In genomic region chr18:13253786-13254755, GRCh38 we compare ENCODE assay signal across 1 cellular context.
TF ChIP-seq lines count a peak whose summit lies in the region.

No MANE protein-coding gene starts in this region.

TF ChIP-seq in H1, 55 proteins besides CTCF, POLR2A, EP300 and RAD21 (continued from another document):
- TF ChIP-seq, protein P1, sequence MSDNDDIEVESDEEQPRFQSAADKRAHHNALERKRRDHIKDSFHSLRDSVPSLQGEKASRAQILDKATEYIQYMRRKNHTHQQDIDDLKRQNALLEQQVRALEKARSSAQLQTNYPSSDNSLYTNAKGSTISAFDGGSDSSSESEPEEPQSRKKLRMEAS (IDR thresholded peaks at IDR 0.05): no peak
- no peak for TF ChIP-seq SRF (IDR thresholded peaks at IDR 0.05; ENCODE audit: low read depth, low read length)
- TF ChIP-seq BCL11A (IDR thresholded peaks at IDR 0.05; ENCODE audit: low read depth in 2 of 2, low read length in 2 of 2): no peak
- no peak for TF ChIP-seq SUZ12 (IDR thresholded peaks at IDR 0.05; ENCODE audit: low read length)
- TF ChIP-seq NANOG (IDR thresholded peaks at IDR 0.05; ENCODE audit: insufficient read depth, low read depth, low read length, poor library complexity, severe bottlenecking): no peak
- no peak for TF ChIP-seq TCF12 (IDR thresholded peaks at IDR 0.05; ENCODE audit: low read depth, low read length)
- no peak for TF ChIP-seq RXRA (IDR thresholded peaks at IDR 0.05; ENCODE audit: insufficient read depth, low read depth, low read length)
- TF ChIP-seq CBX5 (IDR thresholded peaks at IDR 0.05; ENCODE audit: low read depth, low read length): no peak
- no peak for TF ChIP-seq ZNF274 (IDR thresholded peaks at IDR 0.05; ENCODE audit: borderline replicate concordance, extremely low read depth, low read length)
- no peak for TF ChIP-seq TAF7 (optimal IDR thresholded peaks at IDR 0.05; ENCODE audit: borderline replicate concordance, low read depth, low read length)
- TF ChIP-seq RBBP5 (IDR thresholded peaks at IDR 0.05; ENCODE audit: borderline replicate concordance, low read depth, low read length): no peak
- no peak for TF ChIP-seq SP1 (IDR thresholded peaks at IDR 0.05; ENCODE audit: low read depth, low read length)
- no peak for TF ChIP-seq CBX8 (IDR thresholded peaks at IDR 0.05; ENCODE audit: borderline replicate concordance, low read depth, low read length)
- no peak for TF ChIP-seq GABPA (IDR thresholded peaks at IDR 0.05; ENCODE audit: borderline replicate concordance, insufficient read depth, low read length)
- TF ChIP-seq CHD2 (IDR thresholded peaks at IDR 0.05; ENCODE audit: low read length): no peak
- TF ChIP-seq FOSL1 (IDR thresholded peaks at IDR 0.05; ENCODE audit: insufficient read depth, low read depth, low read length): no peak
- TF ChIP-seq SIN3A (conservative IDR thresholded peaks at IDR 0.05 in 1 of 2, IDR thresholded peaks at IDR 0.05 in 1 of 2; ENCODE audit: low read depth in 1 of 2, low read length in 2 of 2): no peak
- no peak for TF ChIP-seq HDAC6 (IDR thresholded peaks at IDR 0.05; ENCODE audit: low read depth, low read length)
- no peak for TF ChIP-seq POU5F1 (IDR thresholded peaks at IDR 0.05; ENCODE audit: low read depth, low read length)
